33 cellular contexts compared by ENCODE assay signal in the genomic region with DNA sequence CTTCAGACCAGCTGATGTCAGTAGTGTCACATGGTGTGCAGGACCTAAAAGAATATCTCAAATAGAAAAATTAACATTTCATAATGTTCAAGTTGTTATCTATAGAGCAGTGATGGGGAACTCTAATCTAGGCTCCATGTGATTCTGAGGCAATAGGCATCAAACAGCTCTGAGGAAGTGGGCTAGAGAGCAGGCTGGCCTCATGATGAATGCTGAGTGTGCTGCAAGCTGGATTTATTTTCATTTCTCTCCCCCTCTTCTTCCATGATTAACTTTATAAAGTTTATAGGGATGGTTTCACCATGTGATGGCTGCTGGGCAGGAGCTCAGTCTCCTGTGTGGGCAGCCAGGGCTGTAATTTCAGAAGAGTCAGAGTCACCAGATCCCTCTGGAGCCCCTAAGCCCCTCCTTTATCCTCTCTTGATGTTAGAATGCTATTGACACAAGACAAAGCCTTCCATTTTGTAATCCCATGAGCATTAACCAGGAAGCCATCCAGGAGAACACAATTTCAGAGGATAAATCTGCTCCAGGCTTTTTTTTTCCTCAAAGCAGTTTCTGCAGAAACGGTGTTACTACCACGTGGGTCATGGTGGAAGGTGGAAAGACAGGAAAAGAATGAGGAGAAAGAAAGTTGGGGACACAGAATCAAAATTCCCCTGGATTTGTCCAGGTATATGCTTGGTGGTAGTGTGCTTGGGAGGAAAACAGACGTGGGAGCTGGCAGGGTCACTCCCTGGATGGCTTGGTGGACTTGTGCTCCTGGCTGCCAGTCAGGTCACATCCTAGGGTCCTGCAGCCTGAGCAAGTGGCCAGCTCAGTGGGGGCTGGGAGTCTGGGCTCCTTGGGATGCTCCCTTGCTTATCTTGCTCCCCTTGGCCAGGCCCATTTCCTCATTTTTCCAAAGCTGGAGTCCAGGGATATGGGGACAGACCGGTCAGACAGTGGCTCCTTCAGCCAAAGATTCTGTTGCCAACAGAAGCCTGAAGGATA.
A peak's percentile ranks its signal among the peaks of the same experiment; 100 is the strongest.
DNase-seq lines count a peak whose midpoint lies in the region; ATAC-seq, FAIRE-seq and TF ChIP-seq lines count a peak whose summit lies in the region.
"Had no signal": no experiment of that assay in that cellular context is flagged by ENCODE, and none has a peak within 500 bp of the region (broad histone marks: within the 10 kb centered on the region; RNA-seq: fewer than 3 reads in every experiment).

No MANE protein-coding gene starts in this region.

- H3K36me3 Mint-ChIP-seq in neural progenitor cell = peaks cover 6% of the 10 kb centered on the region
- H3K36me3 Mint-ChIP-seq: activated naive CD4-positive, alpha-beta T cell treated with anti-CD3 and anti-CD28 coated beads, Interleukin-2, amount 10 ng/mL, durations not matched to agents 7 days and 5 days; CD4-positive, CD25-positive, alpha-beta regulatory T cell; T-cell had no signal

- no peak overlapping the region for H3K27ac Mint-ChIP-seq in neural progenitor cell
- H3K27ac Mint-ChIP-seq: activated naive CD4-positive, alpha-beta T cell treated with anti-CD3 and anti-CD28 coated beads, Interleukin-2, amount 10 ng/mL, durations not matched to agents 7 days and 5 days; activated T-helper 1 cell treated with anti-CD3 and anti-CD28 coated beads, Interleukin-12 subunit alpha, Interleukin-12 subunit beta, Interleukin-2, Interleukin-4 antibody, amounts not matched to agents 30 ng/mL and 10 ng/mL and 1 ng/mL, durations not matched to agents 14 hours and 24 hours and 36 hours; CD4-positive, CD25-positive, alpha-beta regulatory T cell; naive thymus-derived CD8-positive, alpha-beta T cell; T-cell had no signal

- DNase-seq in NCI-H2171 treated with DMSO at 0.1 percent for 48 hours (lab: John Stamatoyannopoulos, UW) (peak; percentile 34), NCI-H2171 (lab: John Stamatoyannopoulos, UW) (no peak), ecto neural progenitor cell (ENCODE audit: low spot score) (peak; percentile 38), neural progenitor cell (ENCODE audit: low spot score) (peak; percentile 46), aorta (no peak), GM03348 (ENCODE audit: low spot score) (no peak), pancreas (no peak), RKO (ENCODE audit: low spot score) (no peak)
- DNase-seq: 8988T; activated CD4-positive, alpha-beta T cell treated with anti-CD3 and anti-CD28 coated beads, Interleukin-2, amount 50 U/mL, for 48 hours; activated CD8-positive, alpha-beta memory T cell treated with anti-CD3 and anti-CD28 coated beads, Interleukin-2, amount 50 U/mL, for 4 hours; activated naive CD4-positive, alpha-beta T cell treated with anti-CD3 and anti-CD28 coated beads, Interleukin-2, amount 10 ng/mL, durations not matched to agents 7 days and 5 days; amygdala; CD4-positive, CD25-positive, alpha-beta regulatory T cell; colonic mucosa; effector memory CD4-positive, alpha-beta T cell; glutamatergic neuron; Kasumi-1; kidney; midbrain; MV-4-11; naive thymus-derived CD8-positive, alpha-beta T cell; NCI-H146; NCI-H526 treated with DMSO at 0.1 percent for 48 hours; retina; stimulated activated CD4-positive, alpha-beta T cell treated with anti-CD3 and anti-CD28 coated beads, Interleukin-2, amount 100 ng/mL, for 48 hours; substantia nigra; T-cell had no signal

- intact Hi-C loops in aorta (cut with DNase I) (no loop called here), pancreas (cut with DNase I) (no loop called here)

- H3F3A ChIP-seq in neural progenitor cell (ENCODE audit: low read depth) = no peaks in the 10 kb centered on the region

- no peak overlapping the region for H3K4me2 ChIP-seq in neural progenitor cell

- H3K9me3 ChIP-seq in neural progenitor cell (ENCODE audit: low read depth) (peaks cover 10% of the 10 kb centered on the region), aorta (ENCODE audit: control insufficient read depth, low read length) (peaks cover 3% of the 10 kb centered on the region), pancreas (no peaks in the 10 kb centered on the region)
- H3K9me3 ChIP-seq: colonic mucosa, SJSA1 had no signal

- no peaks in the 10 kb centered on the region for H4K20me1 ChIP-seq in neural progenitor cell (ENCODE audit: low read depth)

- no peak overlapping the region for H3K4me3 ChIP-seq in neural progenitor cell
- no peak overlapping the region for H3K4me3 ChIP-seq in aorta (ENCODE audit: low read length in 2 of 2)
- no peak overlapping the region for H3K4me3 ChIP-seq in pancreas
- H3K4me3 ChIP-seq: colonic mucosa, SJSA1 had no signal

- no peak for TF ChIP-seq CTCF in neural progenitor cell (IDR thresholded peaks at IDR 0.05)
- TF ChIP-seq CTCF in pancreas (IDR thresholded peaks at IDR 0.05) = no peak

- H3K4me3 Mint-ChIP-seq in neural progenitor cell = no peak overlapping the region
- H3K4me3 Mint-ChIP-seq: activated naive CD4-positive, alpha-beta T cell treated with anti-CD3 and anti-CD28 coated beads, Interleukin-2, amount 10 ng/mL, durations not matched to agents 7 days and 5 days; activated T-helper 1 cell treated with anti-CD3 and anti-CD28 coated beads, Interleukin-12 subunit alpha, Interleukin-12 subunit beta, Interleukin-2, Interleukin-4 antibody, amounts not matched to agents 30 ng/mL and 10 ng/mL and 1 ng/mL, durations not matched to agents 14 hours and 24 hours and 36 hours; CD4-positive, CD25-positive, alpha-beta regulatory T cell; naive thymus-derived CD8-positive, alpha-beta T cell; T-cell had no signal

- H3K4me1 ChIP-seq in neural progenitor cell = peaks cover 9% of the 10 kb centered on the region
- H3K4me1 ChIP-seq in aorta (ENCODE audit: control insufficient read depth in 1 of 2, insufficient read depth in 2 of 2, low read length in 2 of 2) = no peaks in the 10 kb centered on the region
- H3K4me1 ChIP-seq in pancreas = no peaks in the 10 kb centered on the region
- H3K4me1 ChIP-seq: colonic mucosa, SJSA1 had no signal

- H3K27me3 ChIP-seq in neural progenitor cell = no peaks in the 10 kb centered on the region
- no peaks in the 10 kb centered on the region for H3K27me3 ChIP-seq in aorta (ENCODE audit: control insufficient read depth in 1 of 2, insufficient read depth in 2 of 2, low read length in 1 of 2)
- H3K27me3 ChIP-seq in pancreas = no peaks in the 10 kb centered on the region
- H3K27me3 ChIP-seq: colonic mucosa, SJSA1 had no signal

- H3K79me2 ChIP-seq in neural progenitor cell (ENCODE audit: low read depth) = no peaks in the 10 kb centered on the region

- FAIRE-seq in pancreas (lab: Jason Lieb, UNC) = no peak
- FAIRE-seq: D721Med, GM12891, kidney had no signal

- 64 to 68% methylated on average over 4 of the region's 4 CpGs for WGBS in aorta, 2 donors
- 82% methylated on average over 4 of the region's 4 CpGs for WGBS in pancreas, 2 donors

- H2AFZ ChIP-seq in neural progenitor cell (replicated peaks) = no peak overlapping the region

- H3K4me1 Mint-ChIP-seq in neural progenitor cell = peaks cover 15% of the 10 kb centered on the region
- H3K4me1 Mint-ChIP-seq: activated naive CD4-positive, alpha-beta T cell treated with anti-CD3 and anti-CD28 coated beads, Interleukin-2, amount 10 ng/mL, durations not matched to agents 7 days and 5 days; CD4-positive, CD25-positive, alpha-beta regulatory T cell; naive thymus-derived CD8-positive, alpha-beta T cell; T-cell had no signal

- H3K9ac ChIP-seq in neural progenitor cell = no peak overlapping the region

- peak; percentile 36 for ATAC-seq in aorta (ENCODE audit: low FRiP score)
- no peak for ATAC-seq in pancreas
- ATAC-seq: activated CD4-positive, CD25-positive, alpha-beta regulatory T cell treated with anti-CD3 and anti-CD28 coated beads, Interleukin-2, amount 50 U/mL, for 24 hours; naive thymus-derived CD8-positive, alpha-beta T cell; T-cell had no signal

- H3K27me3 Mint-ChIP-seq in neural progenitor cell (ENCODE audit: insufficient read depth, low read depth) = peaks cover 2% of the 10 kb centered on the region
- H3K27me3 Mint-ChIP-seq: CD4-positive, CD25-positive, alpha-beta regulatory T cell had no signal

- H3K27ac ChIP-seq in neural progenitor cell = no peak overlapping the region
- H3K27ac ChIP-seq in aorta (ENCODE audit: low read depth in 1 of 2, low read length in 2 of 2) = no peak overlapping the region
- no peak overlapping the region for H3K27ac ChIP-seq in pancreas
- H3K27ac ChIP-seq: colonic mucosa, SJSA1 had no signal

- H3K36me3 ChIP-seq in neural progenitor cell = no peaks in the 10 kb centered on the region
- no peaks in the 10 kb centered on the region for H3K36me3 ChIP-seq in aorta (ENCODE audit: control insufficient read depth in 1 of 2, insufficient read depth in 2 of 2, low read length in 1 of 2)
- H3K36me3 ChIP-seq in pancreas = no peaks in the 10 kb centered on the region
- H3K36me3 ChIP-seq: colonic mucosa, SJSA1 had no signal

- peaks cover 14% of the 10 kb centered on the region for H3K9me3 Mint-ChIP-seq in neural progenitor cell

Comparison
In these comparisons a context has a peak if more than half of its experiments do, and no peak if none do; other contexts are left out.
1. DNase-seq: peak in NCI-H2171 treated with DMSO at 0.1 percent for 48 hours (single experiment), ecto neural progenitor cell (single experiment) and neural progenitor cell (single experiment); none in NCI-H2171 (single experiment), aorta (0 of 2), GM03348 (single experiment), pancreas (0 of 6) and RKO (single experiment).